In genomic region chr1:198157241-198157846, GRCh38 we compare ENCODE assay signal across 1 cellular context.
TF ChIP-seq lines count a peak whose summit lies in the region.

No MANE protein-coding gene starts in this region.

TF ChIP-seq in HepG2, 621 proteins besides CTCF, POLR2A, EP300 and RAD21 (continued from another document and continues in another):
- TF ChIP-seq CREB3 (CRISPR knock-in tag; IDR thresholded peaks at IDR 0.05), result no peak
- no peak for TF ChIP-seq ATF3 (CRISPR knock-in tag; IDR thresholded peaks at IDR 0.05)
- TF ChIP-seq TMF1 (CRISPR knock-in tag; IDR thresholded peaks at IDR 0.05; ENCODE audit: low read depth), result no peak
- no peak for TF ChIP-seq ZNF281 (CRISPR knock-in tag; IDR thresholded peaks at IDR 0.05; ENCODE audit: borderline replicate concordance)
- no peak for TF ChIP-seq TBL1XR1 (IDR thresholded peaks at IDR 0.05; ENCODE audit: borderline replicate concordance, low read length, partially characterized antibody)
- TF ChIP-seq TARDBP (CRISPR knock-in tag; IDR thresholded peaks at IDR 0.05), result no peak
- no peak; the same call in 1 of the 2 replicates for TF ChIP-seq SRY (CRISPR knock-in tag; IDR thresholded peaks at IDR 0.05)
- no peak for TF ChIP-seq SUZ12 (IDR thresholded peaks at IDR 0.05; ENCODE audit: low read depth, low read length)
- TF ChIP-seq NFRKB (IDR thresholded peaks at IDR 0.05), result no peak
- no peak for TF ChIP-seq SAFB2 (CRISPR knock-in tag; IDR thresholded peaks at IDR 0.05; ENCODE audit: borderline replicate concordance, low read depth)
- peak; percentile 60 for TF ChIP-seq RBFOX2 (IDR thresholded peaks at IDR 0.05; ENCODE audit: low read depth, low read length)
- no peak for TF ChIP-seq CSRNP2 (CRISPR knock-in tag; conservative IDR thresholded peaks at IDR 0.05; ENCODE audit: low read depth)
- peak; percentile 74 for TF ChIP-seq HNRNPLL (IDR thresholded peaks at IDR 0.05; ENCODE audit: low read depth, low read length, poor library complexity, severe bottlenecking)
- TF ChIP-seq NCOA1 (CRISPR knock-in tag; IDR thresholded peaks at IDR 0.05), result no peak
- no peak for TF ChIP-seq NFE2L2 (IDR thresholded peaks at IDR 0.05; ENCODE audit: low read length)
- TF ChIP-seq HDAC2 (CRISPR knock-in tag; IDR thresholded peaks at IDR 0.05), result no peak
- TF ChIP-seq SNAPC2 (CRISPR knock-in tag; IDR thresholded peaks at IDR 0.05), result no peak
- TF ChIP-seq FOXA1 (IDR thresholded peaks at IDR 0.05), result no peak
- TF ChIP-seq FOXA1 (CRISPR knock-in tag; IDR thresholded peaks at IDR 0.05), result no peak
- no peak for TF ChIP-seq HMGXB3 (CRISPR knock-in tag; IDR thresholded peaks at IDR 0.05; ENCODE audit: borderline replicate concordance)
- TF ChIP-seq ZSCAN29 (CRISPR knock-in tag; conservative IDR thresholded peaks at IDR 0.05), result 0 out of 2 replicates have a peak, but pooled peaks have one; percentile 37
- no peak for TF ChIP-seq ARNT (IDR thresholded peaks at IDR 0.05)
- no peak for TF ChIP-seq MED13 (CRISPR knock-in tag; IDR thresholded peaks at IDR 0.05)
- TF ChIP-seq MAFF (IDR thresholded peaks at IDR 0.05; ENCODE audit: low read depth, low read length), result no peak
- no peak for TF ChIP-seq MTA1 (CRISPR knock-in tag; IDR thresholded peaks at IDR 0.05; ENCODE audit: borderline replicate concordance)
- TF ChIP-seq ZNF276 (CRISPR knock-in tag; IDR thresholded peaks at IDR 0.05; ENCODE audit: low read depth), result no peak
- no peak for TF ChIP-seq LRRFIP1 (CRISPR knock-in tag; conservative IDR thresholded peaks at IDR 0.05)
- no peak for TF ChIP-seq SIX4 (CRISPR knock-in tag; IDR thresholded peaks at IDR 0.05)
- no peak for TF ChIP-seq ZNF749 (CRISPR knock-in tag; IDR thresholded peaks at IDR 0.05; ENCODE audit: borderline replicate concordance)
- no peak; the same call in 1 of the 2 replicates for TF ChIP-seq NCOR1 (IDR thresholded peaks at IDR 0.05; ENCODE audit: borderline replicate concordance, low read length)
- TF ChIP-seq DRAP1 (CRISPR knock-in tag; IDR thresholded peaks at IDR 0.05), result peak; percentile 28; the same call in 1 of the 2 replicates
- no peak; the same call in 1 of the 2 replicates for TF ChIP-seq THAP11 (CRISPR knock-in tag; IDR thresholded peaks at IDR 0.05)
- peak; percentile 56; the same call in 1 of the 2 replicates for TF ChIP-seq ZSCAN21 (CRISPR knock-in tag; IDR thresholded peaks at IDR 0.05; ENCODE audit: borderline replicate concordance)
- no peak for TF ChIP-seq ZNF224 (CRISPR knock-in tag; IDR thresholded peaks at IDR 0.05)
- TF ChIP-seq SIN3A (IDR thresholded peaks at IDR 0.05; ENCODE audit: borderline replicate concordance, low read depth, low read length), result peak; percentile 50; the same call in 1 of the 2 replicates
- TF ChIP-seq ZNF614 (CRISPR knock-in tag; IDR thresholded peaks at IDR 0.05; ENCODE audit: borderline replicate concordance), result no peak
- peak; percentile 55 for TF ChIP-seq ZNF891 (CRISPR knock-in tag; IDR thresholded peaks at IDR 0.05)
- no peak for TF ChIP-seq ATF4 (CRISPR knock-in tag; IDR thresholded peaks at IDR 0.05)
- TF ChIP-seq GABPB1 (CRISPR knock-in tag; IDR thresholded peaks at IDR 0.05), result peak; percentile 50
- peak; percentile 43; the same call in 1 of the 2 replicates for TF ChIP-seq SALL2 (CRISPR knock-in tag; IDR thresholded peaks at IDR 0.05)
- TF ChIP-seq ZNF12 (CRISPR knock-in tag; IDR thresholded peaks at IDR 0.05), result no peak
- TF ChIP-seq ZBTB39 (CRISPR knock-in tag; IDR thresholded peaks at IDR 0.05), result no peak
- TF ChIP-seq ZNF460 (CRISPR knock-in tag; IDR thresholded peaks at IDR 0.05; ENCODE audit: borderline replicate concordance), result no peak
- TF ChIP-seq IRF9 (CRISPR knock-in tag; IDR thresholded peaks at IDR 0.05; ENCODE audit: borderline replicate concordance), result no peak
- no peak for TF ChIP-seq TGIF2 (CRISPR knock-in tag; IDR thresholded peaks at IDR 0.05)
